8 cellular contexts compared by ENCODE assay signal in the genomic region with DNA sequence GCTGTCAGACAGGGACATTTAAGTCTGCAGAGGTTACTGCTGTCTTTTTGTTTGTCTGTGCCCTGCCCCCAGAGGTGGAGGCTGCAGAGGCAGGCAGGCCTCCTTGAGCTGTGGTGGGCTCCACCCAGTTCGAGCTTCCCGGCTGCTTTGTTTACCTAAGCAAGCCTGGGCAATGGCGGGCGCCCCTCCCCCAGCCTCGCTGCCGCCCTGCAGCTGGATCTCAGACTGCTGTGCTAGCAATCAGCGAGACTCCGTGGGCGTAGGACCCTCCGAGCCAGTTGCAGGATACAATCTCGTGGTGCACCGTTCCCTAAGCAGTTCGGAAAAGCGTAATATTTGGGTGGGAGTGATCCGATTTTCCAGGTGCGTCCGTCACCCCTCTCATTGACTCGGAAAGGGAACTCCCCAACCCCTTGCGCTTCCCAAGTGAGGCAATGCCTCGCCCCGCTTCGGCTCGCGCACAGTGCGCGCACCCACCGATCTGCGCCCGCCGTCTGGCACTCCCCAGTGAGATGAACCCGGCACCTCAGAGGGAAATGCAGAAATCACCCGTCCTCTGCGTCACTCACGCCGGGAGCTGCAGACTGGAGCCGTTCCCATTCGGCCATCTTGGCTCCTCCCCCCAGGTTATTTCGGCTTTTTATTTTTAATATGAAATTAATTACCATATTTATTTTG.
A peak's percentile ranks its signal among the peaks of the same experiment; 100 is the strongest.
DNase-seq lines count a peak whose midpoint lies in the region; TF ChIP-seq lines count a peak whose summit lies in the region.
"Not testable (repeated sequence)": the region's sequence is repeated elsewhere in the genome, so short reads cannot be mapped to it uniquely, and the experiment has no call there.

No MANE protein-coding gene starts in this region.

- not testable (repeated sequence) for TF ChIP-seq CTCF in H9 (conservative IDR thresholded peaks at IDR 0.05); neural crest cell (conservative IDR thresholded peaks at IDR 0.05)

- not testable (repeated sequence) for H3K79me1 ChIP-seq in H9 (ENCODE audit: insufficient read depth, low read depth, low read length, poor library complexity, severe bottlenecking)

- not testable (repeated sequence) for H3K23ac ChIP-seq in H9 (ENCODE audit: insufficient read length, low read depth, low read length)

- DNase-seq in COR-L47 (lab: John Stamatoyannopoulos, UW) (peak; percentile 9), H9 (peak; percentile 45), NCI-H2171 treated with DMSO at 0.1 percent for 48 hours (lab: John Stamatoyannopoulos, UW) (peak; percentile 14), RPMI7951 (ENCODE audit: low read depth) (peak; percentile 6)
- DNase-seq in iPS DF 6.9 (ENCODE audit: low read depth, low spot score); neural crest cell (ENCODE audit: low read depth, low spot score): not testable (repeated sequence)
- peak; percentile 1 for DNase-seq in stimulated activated CD4-positive, alpha-beta T cell treated with anti-CD3 and anti-CD28 coated beads, Interleukin-4, amount 100 ng/mL, for 1 hour

- not testable (repeated sequence) for H4K8ac ChIP-seq in H9 (replicated peaks; ENCODE audit: insufficient read length, low read depth, low read length)

- WGBS in H9 (ENCODE audit: extremely low coverage, insufficient read length, low lambda C conversion rate) = no CpG with 5 or more reads among the region's 38 CpGs
- WGBS in iPS DF 6.9 (ENCODE audit: insufficient coverage, insufficient read length) = no CpG with 5 or more reads among the region's 38 CpGs

- H3K36me3 Mint-ChIP-seq in H9 (ENCODE audit: insufficient read depth in 1 of 3, low read depth in 3 of 3) = not testable (repeated sequence)
- peaks cover 11% of the 10 kb centered on the region for H3K36me3 Mint-ChIP-seq in neural crest cell (ENCODE audit: low read depth)

- not testable (repeated sequence) for H4K91ac ChIP-seq in H9 (ENCODE audit: insufficient read length, low read depth, low read length)

- not testable (repeated sequence) for H3K36me3 ChIP-seq in endocrine pancreas (ENCODE audit: control insufficient read depth, insufficient read depth, low read length); iPS DF 6.9 (ENCODE audit: control insufficient read depth, insufficient read depth, low read length)

- not testable (repeated sequence) for H2BK12ac ChIP-seq in H9 (ENCODE audit: insufficient read length, low read depth, low read length)

- H3T11ph ChIP-seq in H9 (ENCODE audit: low read length) = not testable (repeated sequence)

- not testable (repeated sequence) for H3K9me3 Mint-ChIP-seq in H9
- peaks cover 11% of the 10 kb centered on the region for H3K9me3 Mint-ChIP-seq in neural crest cell

- peak overlapping the region; percentile 17 for H3K9ac ChIP-seq in H9 (ENCODE audit: extremely low read depth, insufficient read length, low read length)
- not testable (repeated sequence) for H3K9ac ChIP-seq in endocrine pancreas (ENCODE audit: control insufficient read depth, insufficient read depth, low read length)

- H2AK5ac ChIP-seq in H9 (ENCODE audit: insufficient read length, low read length) = not testable (repeated sequence)

- not testable (repeated sequence) for H3K9me3 ChIP-seq in H9 (ENCODE audit: control insufficient read depth, low read depth, low read length); endocrine pancreas (ENCODE audit: control insufficient read depth, low read length); iPS DF 6.9 (ENCODE audit: control insufficient read depth, insufficient read depth, low read length)

- not testable (repeated sequence) for H2BK15ac ChIP-seq in H9 (ENCODE audit: low read depth, low read length)

- H3K4me1 Mint-ChIP-seq in H9 = peaks cover 4 to 10% of the 10 kb centered on the region in 2 experiments
- not testable (repeated sequence) for H3K4me1 Mint-ChIP-seq in neural crest cell

- not testable (repeated sequence) for H2BK120ac ChIP-seq in H9 (ENCODE audit: low read depth, low read length, poor library complexity, severe bottlenecking)

- H3K27ac ChIP-seq in H9 (ENCODE audit: insufficient read length, low read depth, low read length); iPS DF 6.9 (ENCODE audit: low read length): not testable (repeated sequence)

- H4K5ac ChIP-seq in H9 (ENCODE audit: insufficient read length, low read depth, low read length) = peak overlapping the region; percentile 9

- not testable (repeated sequence) for H2BK20ac ChIP-seq in H9 (ENCODE audit: low read depth, low read length, poor library complexity, severe bottlenecking)

- not testable (repeated sequence) for H2AFZ ChIP-seq in H9 (ENCODE audit: low read length)

- peak overlapping the region; percentile 8 for H3K4me3 ChIP-seq in endocrine pancreas (ENCODE audit: control insufficient read depth, insufficient read depth, low read length)
- H3K4me3 ChIP-seq in iPS DF 6.9 (ENCODE audit: low read length) = peak overlapping the region; percentile 8; the same call in 1 of the 2 replicates

- H3K23me2 ChIP-seq in H9 (ENCODE audit: insufficient read length, low read depth, low read length, poor library complexity, severe bottlenecking) = not testable (repeated sequence)

- H3K27me3 ChIP-seq in H9 (ENCODE audit: insufficient read depth, low read length); endocrine pancreas (ENCODE audit: control insufficient read depth, insufficient read depth, low read length); iPS DF 6.9 (ENCODE audit: control insufficient read depth, insufficient read depth, low read length): not testable (repeated sequence)

- H3K27ac Mint-ChIP-seq in H9 (peak overlapping the region; percentile 87 to 91 (median 89); a peak in 6 of 7 replicates), neural crest cell (ENCODE audit: unreplicated experiment) (peak overlapping the region; percentile 50)

- H3K4me3 Mint-ChIP-seq in H9 = peak overlapping the region; percentile 47 to 71
- not testable (repeated sequence) for H3K4me3 Mint-ChIP-seq in neural crest cell

- H3K56ac ChIP-seq in H9 (ENCODE audit: insufficient read length, low read depth, low read length) = not testable (repeated sequence)

- H3K18ac ChIP-seq in H9 (ENCODE audit: insufficient read length, low read depth, low read length) = peak overlapping the region; percentile 84

- H3K4me1 ChIP-seq in H9 (ENCODE audit: insufficient read depth, low read length); endocrine pancreas (ENCODE audit: control insufficient read depth, insufficient read depth, low read length); iPS DF 6.9 (ENCODE audit: control insufficient read depth, insufficient read depth, low read length): not testable (repeated sequence)

- not testable (repeated sequence) for H3K4me2 ChIP-seq in H9 (ENCODE audit: insufficient read depth, insufficient read length, low read length)

- H2BK5ac ChIP-seq in H9 (ENCODE audit: insufficient read length, low read length) = not testable (repeated sequence)

- not testable (repeated sequence) for H3K4ac ChIP-seq in H9 (ENCODE audit: low read depth, low read length)

- H4K20me1 ChIP-seq in H9 (ENCODE audit: control insufficient read depth, insufficient read depth, insufficient read length) = not testable (repeated sequence)

- H3K27me3 Mint-ChIP-seq in H9 (ENCODE audit: low read depth); neural crest cell (ENCODE audit: low read depth): not testable (repeated sequence)

- H3K79me2 ChIP-seq in H9 (ENCODE audit: insufficient read depth, low read length) = not testable (repeated sequence)

- peak overlapping the region; percentile 75 for H3K14ac ChIP-seq in H9 (ENCODE audit: insufficient read depth, low read length)
